In the genomic region with DNA sequence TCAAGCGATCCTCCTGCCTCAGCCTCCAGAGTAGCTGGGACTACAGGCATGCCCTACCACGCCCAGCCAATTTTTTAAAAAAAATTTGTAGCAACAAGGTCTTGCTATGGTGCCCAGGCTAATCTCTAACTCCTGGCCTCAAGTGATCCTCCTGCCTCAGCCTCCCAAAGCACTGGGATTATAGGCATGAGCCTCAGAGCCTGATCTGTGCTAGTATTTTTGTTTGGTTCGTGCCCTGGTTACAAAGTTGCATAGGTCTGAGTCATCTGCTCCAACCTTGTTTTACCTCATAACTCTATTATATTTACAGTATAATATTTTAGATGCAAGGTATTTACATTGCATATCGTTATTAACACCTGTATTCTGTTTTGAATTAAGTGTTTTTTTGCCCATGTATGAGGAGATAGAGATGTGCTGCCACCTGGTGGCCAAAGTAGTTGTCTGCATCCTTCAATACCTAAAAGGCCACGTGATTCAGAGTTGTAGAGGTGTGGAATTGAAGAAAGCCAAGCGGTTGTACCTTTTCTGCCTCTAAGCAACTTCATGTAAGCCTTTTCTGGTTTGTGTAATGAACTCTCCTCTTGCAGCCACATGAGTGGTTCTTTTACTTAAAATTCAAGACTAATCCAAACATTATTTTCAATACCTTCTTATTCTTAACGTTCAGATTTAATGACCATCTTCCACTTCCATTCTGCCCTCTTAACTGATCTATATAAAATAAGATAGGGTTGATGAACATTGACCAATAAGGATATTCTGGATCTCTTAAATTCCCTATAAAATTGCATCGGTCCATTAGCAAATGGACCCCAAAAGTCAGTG, we compare ENCODE assay signal across 8 cellular contexts.
DNase-seq lines count a peak whose midpoint lies in the region; ATAC-seq, FAIRE-seq and TF ChIP-seq lines count a peak whose summit lies in the region.

No MANE protein-coding gene starts in this region.

- H3K36me3 Mint-ChIP-seq in nephron (ENCODE audit: low read depth), result peaks cover 6% of the 10 kb centered on the region

- H3K27me3 ChIP-seq in OCI-LY1 (ENCODE audit: insufficient read depth, low read length), result no peaks in the 10 kb centered on the region

- H3K9ac ChIP-seq in OCI-LY1 (ENCODE audit: low read length), result no peak overlapping the region

- no peak overlapping the region for H3K4me3 ChIP-seq in OCI-LY1 (ENCODE audit: low read depth, low read length, poor library complexity, severe bottlenecking)

- H4K20me1 ChIP-seq in OCI-LY1 (ENCODE audit: insufficient read depth, low read length), result no peaks in the 10 kb centered on the region

- TF ChIP-seq POLR2A in erythroblast (IDR thresholded peaks at IDR 0.05; ENCODE audit: low read length), result no peak

- no peak overlapping the region for H3K27ac ChIP-seq in OCI-LY1 (ENCODE audit: low read depth, low read length, poor library complexity, severe bottlenecking)

- no peaks in the 10 kb centered on the region for H3K4me1 ChIP-seq in OCI-LY1 (ENCODE audit: insufficient read depth, low read length, severe bottlenecking)

- no peaks in the 10 kb centered on the region for H3K36me3 ChIP-seq in OCI-LY1 (ENCODE audit: insufficient read depth, low read length)

- H3K4me3 Mint-ChIP-seq in nephron, result no peak overlapping the region

- H3K4me2 ChIP-seq in OCI-LY1 (ENCODE audit: low read length), result no peak overlapping the region

- H3K9me2 ChIP-seq in OCI-LY1 (ENCODE audit: low read depth, low read length), result no peaks in the 10 kb centered on the region

- DNase-seq in C1 segment of cervical spinal cord (lab: John Stamatoyannopoulos, UW) (peak in 11 of 14 donors; percentile 2 to 42 (median 9)), HTR-8/SVneo (ENCODE audit: insufficient read length, low spot score) (peak; percentile 43), erythroblast (lab: John Stamatoyannopoulos, UW) (peak; percentile 74 to 87)
- peak; percentile 87 for DNase-seq in activated CD8-positive, alpha-beta memory T cell treated with anti-CD3 and anti-CD28 coated beads, Interleukin-2, amount 50 U/mL, for 48 hours
- DNase-seq in stimulated activated naive CD4-positive, alpha-beta T cell treated with Interleukin-2 at 50 U/mL for 16 hours (lab: John Stamatoyannopoulos, UW), result peak; percentile 61

- no peaks in the 10 kb centered on the region for H3K79me2 ChIP-seq in OCI-LY1 (ENCODE audit: insufficient read depth, low read length)

- H2AFZ ChIP-seq in OCI-LY1 (ENCODE audit: low read length), result no peak overlapping the region

- H3K27me3 Mint-ChIP-seq in nephron (ENCODE audit: low read depth), result no peaks in the 10 kb centered on the region

- H3K27ac Mint-ChIP-seq in nephron, result no peak overlapping the region

- H3F3A ChIP-seq in OCI-LY1 (ENCODE audit: insufficient read depth, low read length), result no peaks in the 10 kb centered on the region

- no peak for FAIRE-seq in HTR-8/SVneo (lab: Jason Lieb, UNC)

- TF ChIP-seq CTCF in OCI-LY1 (IDR thresholded peaks at IDR 0.05; ENCODE audit: low read length) (peak; percentile 82), nephron (IDR thresholded peaks at IDR 0.05; ENCODE audit: unreplicated experiment in 3 of 3) (peak; percentile 93)

- ATAC-seq in GM19328 (IDR thresholded peaks at IDR 0.05; ENCODE audit: unreplicated experiment), result peak; percentile 70

- H3K9me3 ChIP-seq in OCI-LY1 (ENCODE audit: low read length), result no peaks in the 10 kb centered on the region

- H3K4me1 Mint-ChIP-seq in nephron, result no peaks in the 10 kb centered on the region

- H3K9me3 Mint-ChIP-seq in nephron, result no peaks in the 10 kb centered on the region

Comparison
In these comparisons a context has a peak if more than half of its experiments do, and no peak if none do; other contexts are left out.
1. DNase-seq: peak in every context shown above with its lines; median percentile 87 in activated CD8-positive, alpha-beta memory T cell treated with anti-CD3 and anti-CD28 coated beads, Interleukin-2, amount 50 U/mL, for 48 hours; 80 in erythroblast; 61 in stimulated activated naive CD4-positive, alpha-beta T cell treated with Interleukin-2 at 50 U/mL for 16 hours; 43 in HTR-8/SVneo; 9 in C1 segment of cervical spinal cord.